16 cellular contexts compared by ENCODE assay signal in the genomic region with DNA sequence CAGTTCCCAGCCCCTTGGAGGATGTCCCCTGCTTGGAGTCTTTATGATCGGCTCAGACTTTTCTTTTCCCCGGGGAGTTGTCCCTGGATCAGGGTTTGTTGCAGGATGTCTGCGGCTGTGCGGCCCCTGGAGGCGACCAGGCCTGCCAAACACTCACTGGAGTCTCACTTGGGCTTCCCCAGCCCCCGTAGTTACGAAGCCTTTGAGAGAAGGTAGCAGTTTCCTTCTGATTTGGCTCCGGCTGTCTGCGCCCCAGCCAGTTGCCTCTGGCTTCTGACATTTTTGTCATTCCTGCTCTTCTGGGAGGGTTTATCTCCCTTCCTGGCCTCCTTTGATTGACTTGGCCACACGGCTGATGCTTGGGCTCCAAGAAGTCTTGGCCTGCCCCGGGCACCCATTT.
DNase-seq lines count a peak whose midpoint lies in the region; ATAC-seq, FAIRE-seq and TF ChIP-seq lines count a peak whose summit lies in the region.
"Had no signal": no experiment of that assay in that cellular context is flagged by ENCODE, and none has a peak within 500 bp of the region (broad histone marks: within the 10 kb centered on the region; RNA-seq: fewer than 3 reads in every experiment).

No MANE protein-coding gene starts in this region.

- peaks cover 71% of the 10 kb centered on the region for H3K36me3 Mint-ChIP-seq in nephron progenitor cell (ENCODE audit: low read depth)

- peaks cover 33% of the 10 kb centered on the region for H3K9me3 Mint-ChIP-seq in nephron progenitor cell

- ATAC-seq in HG03196 (IDR thresholded peaks at IDR 0.05; ENCODE audit: unreplicated experiment): no peak
- ATAC-seq: HCT116, HepG2, left lung had no signal

- H3K4me3 ChIP-seq in HUES48 (ENCODE audit: low read depth, low read length) (no peak overlapping the region), choroid plexus epithelial cell (ENCODE audit: low read depth, low read length) (no peak overlapping the region)
- H3K4me3 ChIP-seq: left lung had no signal

- H3K27me3 ChIP-seq in HUES48 (ENCODE audit: control insufficient read depth, insufficient read depth, low read length): no peaks in the 10 kb centered on the region

- peak overlapping the region; percentile 31 for H3K4me3 Mint-ChIP-seq in nephron progenitor cell
- H3K4me3 Mint-ChIP-seq: activated B cell treated with CpG ODN at 0.5 μM for 24 hours had no signal

- no peak for DNase-seq in AG09319 (ENCODE audit: extremely low read depth, low read depth)
- DNase-seq in choroid plexus epithelial cell (ENCODE audit: low read depth): peak; percentile 21
- DNase-seq in nephron progenitor cell: peak; percentile 52
- DNase-seq in epidermal melanocyte (ENCODE audit: insufficient read length, low spot score): no peak
- no peak for DNase-seq in RCC 7860 (ENCODE audit: low spot score)
- no peak for DNase-seq in stimulated activated naive CD4-positive, alpha-beta T cell treated with Interleukin-2 at 50 U/mL for 16 hours (lab: John Stamatoyannopoulos, UW)
- DNase-seq: activated B cell treated with CpG ODN at 0.5 μM for 24 hours, activated T-cell treated with anti-CD3 and anti-CD28 coated beads for 4 hours, left lung, NCI-H1417, NCI-H774, nucleus accumbens had no signal

- H3K36me3 ChIP-seq in HUES48 (ENCODE audit: control insufficient read depth, insufficient read depth, low read length): peaks cover 13% of the 10 kb centered on the region; the same call in 1 of the 2 replicates
- H3K36me3 ChIP-seq: left lung had no signal

- FAIRE-seq in RCC 7860 (lab: Jason Lieb, UNC): no peak
- FAIRE-seq: HepG2 had no signal

- peak; percentile 6 for TF ChIP-seq CTCF in AG09319 (IDR thresholded peaks at IDR 0.05; ENCODE audit: low read depth, low read length)
- TF ChIP-seq CTCF in choroid plexus epithelial cell (conservative IDR thresholded peaks at IDR 0.05; ENCODE audit: low read depth, low read length): no peak
- no peak for TF ChIP-seq CTCF in nephron progenitor cell (IDR thresholded peaks at IDR 0.05)

- H3K27ac Mint-ChIP-seq in nephron progenitor cell: peak overlapping the region; percentile 98
- H3K27ac Mint-ChIP-seq: activated B cell treated with CpG ODN at 0.5 μM for 24 hours had no signal

- peak overlapping the region; percentile 57 for H3K27ac ChIP-seq in HUES48 (ENCODE audit: low read depth, low read length)
- H3K27ac ChIP-seq: left lung had no signal

- H3K9me3 ChIP-seq in HUES48 (ENCODE audit: control insufficient read depth, insufficient read depth, low read length): peaks cover 6% of the 10 kb centered on the region; the same call in 1 of the 2 replicates

- H3K4me1 ChIP-seq in HUES48 (ENCODE audit: control insufficient read depth, insufficient read depth, low read length): peaks cover 7% of the 10 kb centered on the region; the same call in 1 of the 2 replicates

- peaks cover 42% of the 10 kb centered on the region for H3K4me1 Mint-ChIP-seq in nephron progenitor cell
- H3K4me1 Mint-ChIP-seq: activated B cell treated with CpG ODN at 0.5 μM for 24 hours had no signal

- H3K27me3 Mint-ChIP-seq in nephron progenitor cell (ENCODE audit: low read depth, poor library complexity): no peaks in the 10 kb centered on the region

- no peak overlapping the region for H3K9ac ChIP-seq in HUES48 (ENCODE audit: low read depth, low read length)

Comparison
In these comparisons a context has a peak if more than half of its experiments do, and no peak if none do; other contexts are left out.
1. DNase-seq: peak in choroid plexus epithelial cell (single experiment) and nephron progenitor cell (single experiment); none in AG09319 (single experiment), epidermal melanocyte (single experiment), RCC 7860 (single experiment) and stimulated activated naive CD4-positive, alpha-beta T cell treated with Interleukin-2 at 50 U/mL for 16 hours (single experiment).